Comparison of ENCODE assay signal across 1 cellular context in genomic region chr4:127782275-127783025, GRCh38.
A peak's percentile ranks its signal among the peaks of the same experiment; 100 is the strongest.
TF ChIP-seq lines count a peak whose summit lies in the region.

Gene HSPA4L (plus strand): TSS chr4:127782322. CDS start chr4:127782551, 229 bp downstream.

TF ChIP-seq in HepG2, 621 proteins besides CTCF, POLR2A, EP300 and RAD21 (continued from another document and continues in another):
- peak; percentile 25; the same call in 1 of the 2 replicates for TF ChIP-seq E2F1 (CRISPR knock-in tag; IDR thresholded peaks at IDR 0.05)
- no peak for TF ChIP-seq SP1 (IDR thresholded peaks at IDR 0.05)
- no peak for TF ChIP-seq SP1 (CRISPR knock-in tag; IDR thresholded peaks at IDR 0.05)
- no peak for TF ChIP-seq GABPA (IDR thresholded peaks at IDR 0.05; ENCODE audit: low read depth, low read length)
- TF ChIP-seq GABPA (CRISPR knock-in tag; IDR thresholded peaks at IDR 0.05; ENCODE audit: low read depth): no peak
- peak; percentile 41; the same call in 1 of the 2 replicates for TF ChIP-seq ZBTB14 (CRISPR knock-in tag; IDR thresholded peaks at IDR 0.05)
- TF ChIP-seq ZNF709 (CRISPR knock-in tag; IDR thresholded peaks at IDR 0.05): no peak; the same call in 1 of the 2 replicates
- no peak for TF ChIP-seq HNRNPUL1 (IDR thresholded peaks at IDR 0.05; ENCODE audit: low read depth, low read length)
- no peak for TF ChIP-seq MLX (CRISPR knock-in tag; IDR thresholded peaks at IDR 0.05)
- TF ChIP-seq ZBTB7A (CRISPR knock-in tag; IDR thresholded peaks at IDR 0.05): no peak
- TF ChIP-seq ZNF678 (CRISPR knock-in tag; IDR thresholded peaks at IDR 0.05): no peak
- no peak for TF ChIP-seq ZBTB43 (CRISPR knock-in tag; conservative IDR thresholded peaks at IDR 0.05)
- no peak for TF ChIP-seq KLF12 (CRISPR knock-in tag; IDR thresholded peaks at IDR 0.05; ENCODE audit: borderline replicate concordance)
- peak; percentile 79 for TF ChIP-seq POLR2AphosphoS5 (IDR thresholded peaks at IDR 0.05; ENCODE audit: low read depth, low read length)
- TF ChIP-seq SMAD1 (CRISPR knock-in tag; IDR thresholded peaks at IDR 0.05; ENCODE audit: borderline replicate concordance, low read depth): peak; percentile 38; the same call in 1 of the 2 replicates
- TF ChIP-seq PHB2 (IDR thresholded peaks at IDR 0.05; ENCODE audit: partially characterized antibody): no peak
- no peak for TF ChIP-seq ZC3H4 (CRISPR knock-in tag; IDR thresholded peaks at IDR 0.05; ENCODE audit: borderline replicate concordance)
- no peak for TF ChIP-seq NFAT5 (CRISPR knock-in tag; IDR thresholded peaks at IDR 0.05)
- peak; percentile 60 for TF ChIP-seq HOXA3 (CRISPR knock-in tag; IDR thresholded peaks at IDR 0.05)
- no peak for TF ChIP-seq SSRP1 (CRISPR knock-in tag; IDR thresholded peaks at IDR 0.05)
- no peak for TF ChIP-seq RFXANK (CRISPR knock-in tag; IDR thresholded peaks at IDR 0.05)
- TF ChIP-seq SUZ12 (IDR thresholded peaks at IDR 0.05; ENCODE audit: low read depth, low read length): no peak
- TF ChIP-seq ZFY (CRISPR knock-in tag; IDR thresholded peaks at IDR 0.05): peak; percentile 60; the same call in 1 of the 2 replicates
- no peak for TF ChIP-seq TBX3 (IDR thresholded peaks at IDR 0.05; ENCODE audit: borderline replicate concordance)
- TF ChIP-seq PLSCR1 (CRISPR knock-in tag; IDR thresholded peaks at IDR 0.05; ENCODE audit: borderline replicate concordance): no peak
- no peak for TF ChIP-seq KLF11 (CRISPR knock-in tag; IDR thresholded peaks at IDR 0.05)
- TF ChIP-seq ZSCAN20 (CRISPR knock-in tag; IDR thresholded peaks at IDR 0.05; ENCODE audit: borderline replicate concordance): no peak
- no peak for TF ChIP-seq FUBP1 (CRISPR knock-in tag; IDR thresholded peaks at IDR 0.05; ENCODE audit: borderline replicate concordance)
- no peak for TF ChIP-seq ATF7 (IDR thresholded peaks at IDR 0.05)
- no peak for TF ChIP-seq ATF7 (CRISPR knock-in tag; IDR thresholded peaks at IDR 0.05)
- TF ChIP-seq SALL1 (CRISPR knock-in tag; IDR thresholded peaks at IDR 0.05): peak; percentile 72
- no peak for TF ChIP-seq NFIC (IDR thresholded peaks at IDR 0.05; ENCODE audit: low read length)
- no peak for TF ChIP-seq ZMAT5 (CRISPR knock-in tag; IDR thresholded peaks at IDR 0.05; ENCODE audit: borderline replicate concordance, low read depth)
- 0 out of 2 replicates have a peak, but pooled peaks have one; percentile 9 for TF ChIP-seq ATF2 (CRISPR knock-in tag; IDR thresholded peaks at IDR 0.05)
- no peak for TF ChIP-seq ZNF713 (CRISPR knock-in tag; IDR thresholded peaks at IDR 0.05)
- TF ChIP-seq ZNF569 (CRISPR knock-in tag; IDR thresholded peaks at IDR 0.05; ENCODE audit: borderline replicate concordance): no peak
- TF ChIP-seq KDM6A (CRISPR knock-in tag; IDR thresholded peaks at IDR 0.05; ENCODE audit: low read depth): no peak
- peak; percentile 19; the same call in 1 of the 2 replicates for TF ChIP-seq THAP9 (CRISPR knock-in tag; IDR thresholded peaks at IDR 0.05; ENCODE audit: borderline replicate concordance)
- TF ChIP-seq MED1 (CRISPR knock-in tag; IDR thresholded peaks at IDR 0.05): no peak; the same call in 1 of the 2 replicates
- TF ChIP-seq MEIS1 (CRISPR knock-in tag; IDR thresholded peaks at IDR 0.05; ENCODE audit: borderline replicate concordance): no peak; the same call in 1 of the 2 replicates
- no peak for TF ChIP-seq ZNF749 (CRISPR knock-in tag; IDR thresholded peaks at IDR 0.05; ENCODE audit: borderline replicate concordance)
